ENCODE assay signal across 1 cellular context in the genomic region with DNA sequence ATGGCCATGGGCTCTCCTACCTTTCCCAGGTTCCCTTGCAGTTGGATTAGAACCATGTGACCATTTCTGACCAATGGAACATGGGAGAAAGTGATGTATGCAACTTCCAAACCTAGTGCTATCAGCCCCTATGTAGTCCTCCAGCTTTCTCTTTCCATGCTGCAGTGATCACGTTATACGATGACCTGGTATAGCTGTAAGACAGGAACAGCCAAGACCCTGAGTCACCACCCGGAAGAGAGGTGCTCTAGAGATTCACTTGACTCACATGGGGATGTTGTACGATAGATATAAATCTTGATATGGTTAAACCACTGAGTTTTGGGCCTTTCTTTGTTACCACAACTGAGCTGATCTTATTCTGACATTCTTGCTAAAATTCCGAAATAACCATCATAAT.
TF ChIP-seq lines count a peak whose summit lies in the region.

No MANE protein-coding gene starts in this region.

TF ChIP-seq in SK-N-SH treated with all-trans-retinoic acid at 6 μM for 48 hours, 23 proteins besides CTCF, POLR2A, EP300 and RAD21 (continued from another document):
- TF ChIP-seq, protein P1, sequence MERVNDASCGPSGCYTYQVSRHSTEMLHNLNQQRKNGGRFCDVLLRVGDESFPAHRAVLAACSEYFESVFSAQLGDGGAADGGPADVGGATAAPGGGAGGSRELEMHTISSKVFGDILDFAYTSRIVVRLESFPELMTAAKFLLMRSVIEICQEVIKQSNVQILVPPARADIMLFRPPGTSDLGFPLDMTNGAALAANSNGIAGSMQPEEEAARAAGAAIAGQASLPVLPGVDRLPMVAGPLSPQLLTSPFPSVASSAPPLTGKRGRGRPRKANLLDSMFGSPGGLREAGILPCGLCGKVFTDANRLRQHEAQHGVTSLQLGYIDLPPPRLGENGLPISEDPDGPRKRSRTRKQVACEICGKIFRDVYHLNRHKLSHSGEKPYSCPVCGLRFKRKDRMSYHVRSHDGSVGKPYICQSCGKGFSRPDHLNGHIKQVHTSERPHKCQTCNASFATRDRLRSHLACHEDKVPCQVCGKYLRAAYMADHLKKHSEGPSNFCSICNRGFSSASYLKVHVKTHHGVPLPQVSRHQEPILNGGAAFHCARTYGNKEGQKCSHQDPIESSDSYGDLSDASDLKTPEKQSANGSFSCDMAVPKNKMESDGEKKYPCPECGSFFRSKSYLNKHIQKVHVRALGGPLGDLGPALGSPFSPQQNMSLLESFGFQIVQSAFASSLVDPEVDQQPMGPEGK (CRISPR knock-in tag; IDR thresholded peaks at IDR 0.05; ENCODE audit: borderline replicate concordance): no peak
